In the genomic region with DNA sequence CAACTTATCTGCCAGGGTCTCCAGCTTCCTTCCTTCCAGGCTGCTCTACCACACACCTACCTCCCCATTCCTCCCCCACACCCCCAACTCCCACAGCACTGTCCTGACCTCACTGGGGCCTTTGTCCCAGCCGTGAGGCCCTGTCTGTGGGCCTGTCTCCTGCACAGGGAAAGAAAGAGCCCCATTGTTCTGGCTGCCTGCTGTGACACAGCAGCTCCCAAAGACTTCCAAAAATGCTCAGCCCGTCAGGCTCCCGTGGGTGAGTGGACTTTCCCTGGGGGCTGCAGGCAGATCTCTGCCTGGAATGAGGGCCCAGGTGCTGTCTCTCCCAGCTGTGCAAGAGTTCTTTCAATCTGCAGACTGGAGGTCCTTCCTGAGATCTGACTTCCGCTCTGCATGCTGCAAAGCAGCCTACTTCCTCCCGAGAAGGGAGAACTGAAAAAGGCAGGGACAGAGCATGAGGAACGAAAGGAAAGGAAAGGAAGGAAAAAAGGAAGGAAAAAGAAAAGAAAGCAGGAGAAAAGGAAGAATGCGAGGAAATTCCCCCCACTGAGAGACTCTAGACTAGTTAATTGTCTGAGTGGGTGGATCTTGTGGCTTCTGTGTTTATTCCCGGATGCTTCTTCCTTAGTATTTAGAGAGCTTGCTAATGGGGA, we compare ENCODE assay signal across 9 cellular contexts. TPM values are rescaled to one million over a fixed set of nuclear protein-coding genes. Genes with fewer than 3 reads are reported as not detected.
DNase-seq lines count a peak whose midpoint lies in the region; ATAC-seq and TF ChIP-seq lines count a peak whose summit lies in the region.
"Had no signal": no experiment of that assay in that cellular context is flagged by ENCODE, and none has a peak within 500 bp of the region (broad histone marks: within the 10 kb centered on the region; RNA-seq: fewer than 3 reads in every experiment).

No MANE protein-coding gene starts in this region.

- ATAC-seq in HG03521 (IDR thresholded peaks at IDR 0.05; ENCODE audit: unreplicated experiment), result no peak

- TF ChIP-seq CTCF in Loucy (conservative IDR thresholded peaks at IDR 0.05; ENCODE audit: low read length) (no peak), coronary artery (IDR thresholded peaks at IDR 0.05) (no peak), neural crest cell (conservative IDR thresholded peaks at IDR 0.05) (no peak)

- H3K36me3 Mint-ChIP-seq in neural crest cell (ENCODE audit: low read depth), result peaks cover 3% of the 10 kb centered on the region

- peak overlapping the region; percentile 80 to 92 for H3K27ac ChIP-seq in coronary artery

- no peak overlapping the region for H2AFZ ChIP-seq in Loucy (ENCODE audit: low read length)

- peak overlapping the region; percentile 96 for H3K4me3 ChIP-seq in Loucy (ENCODE audit: low read length, poor library complexity, severe bottlenecking)
- no peak overlapping the region for H3K4me3 ChIP-seq in coronary artery

- H3K4me3 Mint-ChIP-seq in neural crest cell, result peak overlapping the region; percentile 68

- DNase-seq in C1 segment of cervical spinal cord (lab: John Stamatoyannopoulos, UW) (peak in 12 of 14 donors; percentile 18 to 82 (median 68)), coronary artery (ENCODE audit: low spot score) (no peak), neural crest cell (ENCODE audit: low read depth, low spot score) (no peak), dedifferentiated amniotic fluid mesenchymal stem cell (ENCODE audit: extremely low spot score) (no peak), T-helper 9 cell (no peak), epidermal melanocyte (ENCODE audit: insufficient read length, low spot score) (no peak)

- peak overlapping the region; percentile 93 for H3K9ac ChIP-seq in Loucy (ENCODE audit: low read depth, low read length, poor library complexity, severe bottlenecking)

- peak overlapping the region; percentile 99 for H3K27ac Mint-ChIP-seq in neural crest cell (ENCODE audit: unreplicated experiment)

- peaks cover 43% of the 10 kb centered on the region for H3K4me1 ChIP-seq in Loucy (ENCODE audit: insufficient read depth, low read length, poor library complexity, severe bottlenecking)

- peaks cover 87% of the 10 kb centered on the region for H3K4me1 Mint-ChIP-seq in neural crest cell

- peaks cover 18% of the 10 kb centered on the region; the same call in 1 of the 2 replicates for H3K79me2 ChIP-seq in Loucy (ENCODE audit: insufficient read depth, low read length)

- H3K9me3 ChIP-seq in Loucy (ENCODE audit: insufficient read depth, low read depth, low read length), result no peaks in the 10 kb centered on the region

- peak overlapping the region; percentile 99 for H3K4me2 ChIP-seq in Loucy (ENCODE audit: low read depth, low read length, poor library complexity, severe bottlenecking)

- no peaks in the 10 kb centered on the region for H3K36me3 ChIP-seq in Loucy (ENCODE audit: insufficient read depth, low read length)

- H3K27me3 ChIP-seq in Loucy (ENCODE audit: insufficient read depth, low read length, poor library complexity, severe bottlenecking), result no peaks in the 10 kb centered on the region

- no peaks in the 10 kb centered on the region for H4K20me1 ChIP-seq in Loucy (ENCODE audit: insufficient read depth, low read length, poor library complexity, severe bottlenecking)

- peaks cover 2% of the 10 kb centered on the region; the same call in 1 of the 2 replicates for H3F3A ChIP-seq in Loucy (ENCODE audit: low read depth)

- no peaks in the 10 kb centered on the region for H3K9me2 ChIP-seq in Loucy (replicated peaks; ENCODE audit: low read depth, low read length)

- H3K27me3 Mint-ChIP-seq in neural crest cell (ENCODE audit: low read depth), result peaks cover 50% of the 10 kb centered on the region

- no peaks in the 10 kb centered on the region for H3K9me3 Mint-ChIP-seq in neural crest cell
- H3K9me3 Mint-ChIP-seq: stimulated activated naive CD8-positive, alpha-beta T cell treated with anti-CD3 and anti-CD28 coated beads, Interleukin-15, Interleukin-2, amounts not matched to agents 100 ng/mL and 50 ng/mL, for 24 hours had no signal

RNA-seq across cellular contexts. Expression of gene NES, which starts 15.1 kb away (rescaled TPM):
- total RNA-seq in neural crest cell, result 248 and 265 TPM in 2 replicates

RNA-seq across cellular contexts. Expression of gene BCAN, which starts 20.1 kb away (rescaled TPM):
- 2.4 and 3.1 TPM in 2 replicates for total RNA-seq in neural crest cell

RNA-seq across cellular contexts. Expression of gene HAPLN2, which starts 42.8 kb away (rescaled TPM):
- 0.70 and 0.91 TPM in 2 replicates for total RNA-seq in neural crest cell

RNA-seq across cellular contexts. Expression of gene CRABP2, which starts 43.3 kb away (rescaled TPM):
- total RNA-seq in neural crest cell, result 606 and 647 TPM in 2 replicates

Comparison
In these comparisons a context has a peak if more than half of its experiments do, and no peak if none do; other contexts are left out.
1. DNase-seq: peak in C1 segment of cervical spinal cord (12 of 14); none in coronary artery (single experiment), neural crest cell (single experiment), dedifferentiated amniotic fluid mesenchymal stem cell (single experiment), T-helper 9 cell (single experiment) and epidermal melanocyte (single experiment).